Comparison of ENCODE assay signal across 19 cellular contexts in the genomic region with DNA sequence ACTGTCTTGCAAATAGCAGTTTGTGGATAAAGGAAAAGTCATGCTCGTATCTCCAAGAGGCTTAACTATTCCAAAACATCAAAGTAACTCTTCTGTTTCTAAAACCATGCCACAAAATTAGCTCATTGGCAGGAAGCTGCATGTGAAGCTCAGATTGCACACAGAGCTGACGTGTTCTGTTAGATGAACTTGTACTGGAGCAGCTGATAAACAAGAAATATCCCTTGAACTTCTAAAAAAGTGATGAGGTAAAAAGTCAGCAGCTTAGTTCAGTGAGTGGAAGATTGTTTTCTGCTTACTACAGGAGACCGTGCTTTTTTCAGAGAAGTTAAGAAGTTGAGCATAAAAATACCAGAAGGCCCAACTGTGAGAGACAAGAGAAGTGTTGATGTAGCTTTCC.
DNase-seq lines count a peak whose midpoint lies in the region; ATAC-seq and TF ChIP-seq lines count a peak whose summit lies in the region.
"Had no signal": no experiment of that assay in that cellular context is flagged by ENCODE, and none has a peak within 500 bp of the region (broad histone marks: within the 10 kb centered on the region; RNA-seq: fewer than 3 reads in every experiment).

No MANE protein-coding gene starts in this region.

- peaks cover 8% of the 10 kb centered on the region for H3K9me3 Mint-ChIP-seq in activated naive CD4-positive, alpha-beta T cell treated with anti-CD3 and anti-CD28 coated beads for 36 hours
- no peaks in the 10 kb centered on the region for H3K9me3 Mint-ChIP-seq in T-helper 2 cell treated with Interferon-gamma antibody and Interleukin-4, amounts not matched to agents 5 μg/mL and 100 μg/mL, for 36 hours
- H3K9me3 Mint-ChIP-seq: activated naive CD8-positive, alpha-beta T cell treated with anti-CD3 and anti-CD28 coated beads, Interleukin-2, amount 10 ng/mL, durations not matched to agents 7 days and 5 days; nephron had no signal

- TF ChIP-seq CTCF in fibroblast of pulmonary artery (IDR thresholded peaks at IDR 0.05; ENCODE audit: low read length, missing control alignments): no peak

- H3K27ac Mint-ChIP-seq in activated naive CD4-positive, alpha-beta T cell treated with anti-CD3 and anti-CD28 coated beads for 36 hours: no peak overlapping the region
- no peak overlapping the region for H3K27ac Mint-ChIP-seq in T-helper 2 cell treated with Interferon-gamma antibody and Interleukin-4, amounts not matched to agents 5 μg/mL and 100 μg/mL, for 36 hours

- intact Hi-C loops in activated naive CD4-positive, alpha-beta T cell treated with anti-CD3 and anti-CD28 coated beads for 36 hours (cut with micrococcal nuclease): loop anchor here (10.0 kb wide), 1 partner anchor 898 kb away; a partner anchor contains a TSS
- intact Hi-C loops in sciatic nerve (cut with DNase I): no loop called here

- no peak overlapping the region for H3K4me3 ChIP-seq in fibroblast of pulmonary artery (replicated peaks; ENCODE audit: low read depth, low read length)
- H3K4me3 ChIP-seq: HAP-1, stomach had no signal

- peaks cover 39% of the 10 kb centered on the region for H3K4me1 Mint-ChIP-seq in activated naive CD4-positive, alpha-beta T cell treated with anti-CD3 and anti-CD28 coated beads for 36 hours (ENCODE audit: low read depth)
- peaks cover 35% of the 10 kb centered on the region for H3K4me1 Mint-ChIP-seq in T-helper 2 cell treated with Interferon-gamma antibody and Interleukin-4, amounts not matched to agents 5 μg/mL and 100 μg/mL, for 36 hours (ENCODE audit: low read depth)

- peak; percentile 37 for DNase-seq in activated naive CD4-positive, alpha-beta T cell treated with anti-CD3 and anti-CD28 coated beads for 36 hours
- no peak for DNase-seq in activated naive CD4-positive, alpha-beta T cell treated with Interleukin-2 at 50 U/mL for 16 hours
- DNase-seq in amniotic epithelial cell (ENCODE audit: low read depth) (peak; percentile 96), fibroblast of pulmonary artery (ENCODE audit: low read depth) (peak; percentile 72), sciatic nerve (ENCODE audit: low spot score) (no peak), NCI-H82 treated with DMSO at 0.1 percent for 48 hours (lab: John Stamatoyannopoulos, UW; ENCODE audit: unreplicated experiment) (no peak), NCI-H510A treated with DMSO at 0.1 percent for 48 hours (lab: John Stamatoyannopoulos, UW) (no peak)
- DNase-seq in T-helper 2 cell treated with Interferon-gamma antibody and Interleukin-4, amounts not matched to agents 5 μg/mL and 100 μg/mL, for 36 hours (ENCODE audit: low spot score): no peak
- DNase-seq: 8988T; activated CD4-positive, alpha-beta T cell treated with anti-CD3 and anti-CD28 coated beads, Interleukin-2, amount 50 U/mL, for 4 hours; activated naive CD8-positive, alpha-beta T cell treated with anti-CD3 and anti-CD28 coated beads, Interleukin-2, amount 10 ng/mL, durations not matched to agents 7 days and 5 days; activated T-cell treated with anti-CD3 and anti-CD28 coated beads, Interleukin-2, amount 50 U/mL, for 1 hour; NCI-H1417; NCI-H2171; NCI-H774; stomach had no signal

- no peak overlapping the region for H3K4me3 Mint-ChIP-seq in activated naive CD4-positive, alpha-beta T cell treated with anti-CD3 and anti-CD28 coated beads for 36 hours
- no peak overlapping the region for H3K4me3 Mint-ChIP-seq in T-helper 2 cell treated with Interferon-gamma antibody and Interleukin-4, amounts not matched to agents 5 μg/mL and 100 μg/mL, for 36 hours
- H3K4me3 Mint-ChIP-seq: activated naive CD8-positive, alpha-beta T cell treated with anti-CD3 and anti-CD28 coated beads, Interleukin-2, amount 10 ng/mL, durations not matched to agents 7 days and 5 days; nephron had no signal

- CTCF ChIA-PET in activated naive CD4-positive, alpha-beta T cell treated with anti-CD3 and anti-CD28 coated beads for 36 hours (lab: Charles Lee): interaction anchor here (1.8 kb wide), 1 partner anchor 16 kb away, joined by 3 read pairs; no protein-coding TSS in a partner anchor

- peaks cover 7% of the 10 kb centered on the region for H3K36me3 Mint-ChIP-seq in activated naive CD4-positive, alpha-beta T cell treated with anti-CD3 and anti-CD28 coated beads for 36 hours (ENCODE audit: low read depth)
- H3K36me3 Mint-ChIP-seq in T-helper 2 cell treated with Interferon-gamma antibody and Interleukin-4, amounts not matched to agents 5 μg/mL and 100 μg/mL, for 36 hours (ENCODE audit: low read depth): peaks cover 15% of the 10 kb centered on the region

- H3K27me3 Mint-ChIP-seq in activated naive CD4-positive, alpha-beta T cell treated with anti-CD3 and anti-CD28 coated beads for 36 hours (ENCODE audit: low read depth): no peaks in the 10 kb centered on the region
- H3K27me3 Mint-ChIP-seq in T-helper 2 cell treated with Interferon-gamma antibody and Interleukin-4, amounts not matched to agents 5 μg/mL and 100 μg/mL, for 36 hours (ENCODE audit: low read depth): no peaks in the 10 kb centered on the region

- ATAC-seq in sciatic nerve: peak; percentile 11
- ATAC-seq: SK-N-SH treated with all-trans-retinoic acid at 6 μM for 48 hours had no signal

Comparison
In these comparisons a context has a peak if more than half of its experiments do, and no peak if none do; other contexts are left out.
1. DNase-seq: peak in activated naive CD4-positive, alpha-beta T cell treated with anti-CD3 and anti-CD28 coated beads for 36 hours (single experiment), amniotic epithelial cell (single experiment) and fibroblast of pulmonary artery (single experiment); none in activated naive CD4-positive, alpha-beta T cell treated with Interleukin-2 at 50 U/mL for 16 hours (single experiment), sciatic nerve (single experiment), T-helper 2 cell treated with Interferon-gamma antibody and Interleukin-4, amounts not matched to agents 5 μg/mL and 100 μg/mL, for 36 hours (single experiment), NCI-H82 treated with DMSO at 0.1 percent for 48 hours (single experiment) and NCI-H510A treated with DMSO at 0.1 percent for 48 hours (single experiment).